In the genomic region with DNA sequence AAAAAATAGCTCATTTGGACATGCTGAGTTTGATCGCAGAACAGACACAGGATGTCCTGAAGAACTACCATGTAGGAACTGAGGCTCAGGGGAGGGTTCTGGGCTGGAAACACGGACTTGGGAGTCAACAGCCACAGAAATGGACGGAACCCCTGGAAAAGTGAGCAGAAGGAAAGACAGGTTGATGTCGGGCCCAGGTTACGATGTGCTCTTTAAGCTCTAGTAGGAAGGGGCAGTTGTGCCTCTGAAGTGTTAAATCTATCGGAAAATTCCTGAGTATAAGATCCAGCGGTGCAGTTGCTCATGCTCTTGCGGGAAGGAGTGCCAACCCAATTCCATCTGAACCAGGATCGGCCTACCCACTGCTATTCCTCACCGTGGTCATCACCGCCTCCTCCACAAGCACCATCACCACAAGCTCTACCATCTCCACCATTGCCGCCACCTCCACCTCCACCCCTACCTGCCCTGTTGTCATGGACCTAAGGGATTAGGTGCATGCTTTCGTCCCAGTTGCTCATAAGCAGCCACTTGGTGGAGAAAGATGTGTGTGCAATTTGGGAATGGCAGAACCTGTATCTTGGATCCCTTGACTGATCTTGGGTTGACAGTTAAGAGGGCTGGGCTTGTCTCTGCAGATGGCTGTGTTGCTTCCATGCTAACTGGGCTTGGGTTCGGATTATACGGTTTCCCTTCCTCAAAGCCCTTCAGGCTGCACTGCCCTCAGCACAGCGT, we compare ENCODE assay signal across 18 cellular contexts.
"Had no signal": no experiment of that assay in that cellular context is flagged by ENCODE, and none has a peak within 500 bp of the region (broad histone marks: within the 10 kb centered on the region; RNA-seq: fewer than 3 reads in every experiment).

No MANE protein-coding gene starts in this region.

- H3K4me3 ChIP-seq: adrenal gland, cardiac muscle cell, lower lobe of right lung, tibial artery, vagina had no signal

- H3K4me1 ChIP-seq: adrenal gland, tibial artery had no signal

- H3K36me3 ChIP-seq: adrenal gland, cardiac muscle cell, lower lobe of right lung, tibial artery, vagina had no signal

- H3K27me3 ChIP-seq: adrenal gland, cardiac muscle cell, tibial artery, vagina had no signal

- H3K27ac Mint-ChIP-seq: activated naive CD4-positive, alpha-beta T cell treated with anti-CD3 and anti-CD28 coated beads, Interleukin-2, amount 50 U/mL, for 72 hours; T-helper 1 cell treated with Interleukin-12 subunit alpha and Interleukin-12 subunit beta and Interleukin-4 antibody, amounts not matched to agents 30 μg/mL and 1 μg/mL, for 36 hours had no signal

- H3K4me3 Mint-ChIP-seq: nephron; T-helper 1 cell treated with Interleukin-12 subunit alpha and Interleukin-12 subunit beta and Interleukin-4 antibody, amounts not matched to agents 30 μg/mL and 1 μg/mL, for 36 hours had no signal

- H3K9me3 ChIP-seq: adrenal gland, lower lobe of right lung, tibial artery, vagina had no signal

- FAIRE-seq: endothelial cell of umbilical vein had no signal

- DNase-seq: activated CD4-positive, alpha-beta T cell treated with anti-CD3 and anti-CD28 coated beads, Interleukin-2, amount 50 U/mL, for 1 hour; activated CD4-positive, CD25-positive, alpha-beta regulatory T cell treated with anti-CD3 and anti-CD28 coated beads, Interleukin-2, amount 50 U/mL, for 72 hours; activated gamma-delta T cell treated with Interleukin-2 at 50 U/mL for 16 hours; dermis blood vessel endothelial cell; effector memory CD4-positive, alpha-beta T cell; left colon; lower lobe of right lung; midbrain; stimulated activated naive CD4-positive, alpha-beta T cell treated with Interleukin-2 at 50 U/mL for 16 hours; tibial artery had no signal

- ATAC-seq: activated naive CD4-positive, alpha-beta T cell treated with anti-CD3 and anti-CD28 coated beads, Interleukin-2, amount 50 U/mL, for 72 hours; left colon had no signal

- H3K27ac ChIP-seq: adrenal gland, cardiac muscle cell, lower lobe of right lung, tibial artery, VCaP had no signal
